Comparison of ENCODE assay signal across 8 cellular contexts in the genomic region with DNA sequence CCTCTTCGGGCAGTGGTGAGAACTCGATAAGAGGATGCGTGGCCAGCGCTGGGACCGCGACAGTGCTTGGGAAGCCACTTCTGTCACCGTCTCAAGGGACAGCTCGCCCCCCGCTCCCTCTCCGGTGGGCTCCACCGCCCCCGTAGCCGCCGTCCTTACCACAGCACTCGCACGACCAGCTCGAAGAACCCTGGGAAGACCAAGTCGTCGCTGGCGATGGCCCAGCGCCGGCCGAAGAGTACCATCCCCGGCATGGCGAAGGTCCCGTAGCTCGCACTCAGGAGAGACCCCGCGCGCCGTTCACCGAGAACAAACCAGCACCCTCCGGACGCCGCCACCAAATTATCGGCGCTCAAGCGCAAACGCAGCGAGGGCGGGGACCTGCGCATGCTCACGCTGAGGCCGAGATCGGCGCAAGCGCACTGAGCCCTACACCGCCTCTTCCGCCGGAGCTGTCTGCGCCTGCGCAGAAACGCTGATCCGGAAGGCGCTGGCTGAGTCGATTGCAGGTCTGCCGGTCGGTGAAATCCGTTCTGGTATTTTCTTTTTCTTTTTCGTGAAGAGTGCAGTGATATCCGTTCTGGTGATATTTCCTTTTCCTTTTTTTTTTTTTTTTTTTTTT. TPM values are rescaled to one million over a fixed set of nuclear protein-coding genes. Genes with fewer than 3 reads are reported as not detected.
DNase-seq lines count a peak whose midpoint lies in the region; ATAC-seq, FAIRE-seq and TF ChIP-seq lines count a peak whose summit lies in the region.

A gene with protein sequence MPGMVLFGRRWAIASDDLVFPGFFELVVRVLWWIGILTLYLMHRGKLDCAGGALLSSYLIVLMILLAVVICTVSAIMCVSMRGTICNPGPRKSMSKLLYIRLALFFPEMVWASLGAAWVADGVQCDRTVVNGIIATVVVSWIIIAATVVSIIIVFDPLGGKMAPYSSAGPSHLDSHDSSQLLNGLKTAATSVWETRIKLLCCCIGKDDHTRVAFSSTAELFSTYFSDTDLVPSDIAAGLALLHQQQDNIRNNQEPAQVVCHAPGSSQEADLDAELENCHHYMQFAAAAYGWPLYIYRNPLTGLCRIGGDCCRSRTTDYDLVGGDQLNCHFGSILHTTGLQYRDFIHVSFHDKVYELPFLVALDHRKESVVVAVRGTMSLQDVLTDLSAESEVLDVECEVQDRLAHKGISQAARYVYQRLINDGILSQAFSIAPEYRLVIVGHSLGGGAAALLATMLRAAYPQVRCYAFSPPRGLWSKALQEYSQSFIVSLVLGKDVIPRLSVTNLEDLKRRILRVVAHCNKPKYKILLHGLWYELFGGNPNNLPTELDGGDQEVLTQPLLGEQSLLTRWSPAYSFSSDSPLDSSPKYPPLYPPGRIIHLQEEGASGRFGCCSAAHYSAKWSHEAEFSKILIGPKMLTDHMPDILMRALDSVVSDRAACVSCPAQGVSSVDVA (minus strand): TSS at position 366 of the 622 bp plus-strand sequence. CDS start 112 bp downstream, at position 254.

- H3K27ac ChIP-seq in neuronal stem cell (replicated peaks; ENCODE audit: low read length) (peak within 1 kb of the TSS; percentile 75), subcutaneous abdominal adipose tissue (ENCODE audit: low read depth, low read length) (peak within 1 kb of the TSS; percentile 95)

- no peak within 1 kb of the TSS for H2BK15ac ChIP-seq in neuronal stem cell (ENCODE audit: low read length)

- no peak for TF ChIP-seq CTCF in NB4 (IDR thresholded peaks at IDR 0.05; ENCODE audit: low read depth, low read length)

- peaks cover 20% of the 10 kb centered on the region for H3K36me3 Mint-ChIP-seq in activated naive CD4-positive, alpha-beta T cell treated with anti-CD3 and anti-CD28 coated beads for 36 hours (ENCODE audit: low read depth)

- CTCF ChIA-PET in activated naive CD4-positive, alpha-beta T cell treated with anti-CD3 and anti-CD28 coated beads for 36 hours (lab: Charles Lee): interaction anchor here (0.6 to 1.0 kb wide), 6 partner anchors 10 to 284 kb away, joined by 3 to 4 read pairs (median 3); no protein-coding TSS in a partner anchor

- no peak within 1 kb of the TSS for H4K8ac ChIP-seq in neuronal stem cell (ENCODE audit: low read depth, low read length)

- H3K27ac Mint-ChIP-seq in activated naive CD4-positive, alpha-beta T cell treated with anti-CD3 and anti-CD28 coated beads for 36 hours: peak within 1 kb of the TSS; percentile 89

- H3K23ac ChIP-seq in neuronal stem cell (ENCODE audit: low read depth, low read length, poor library complexity): peak within 1 kb of the TSS; percentile 99

- H3K4ac ChIP-seq in neuronal stem cell (ENCODE audit: low read length): no peak within 1 kb of the TSS

- peaks cover 37% of the 10 kb centered on the region for H3K4me1 Mint-ChIP-seq in activated naive CD4-positive, alpha-beta T cell treated with anti-CD3 and anti-CD28 coated beads for 36 hours (ENCODE audit: low read depth)

- peak within 1 kb of the TSS; percentile 70 for H3K4me3 ChIP-seq in NB4 (ENCODE audit: low read depth, low read length)
- peak within 1 kb of the TSS; percentile 88 to 94 for H3K4me3 ChIP-seq in neuronal stem cell (ENCODE audit: low read length in 2 of 2)
- H3K4me3 ChIP-seq in subcutaneous abdominal adipose tissue (ENCODE audit: low read depth in 1 of 5, low read length in 5 of 5): peak within 1 kb of the TSS; percentile 80 to 99 (median 94)

- peak within 1 kb of the TSS; percentile 95 for H2AFZ ChIP-seq in neuronal stem cell (ENCODE audit: low read length)

- H3K9me3 ChIP-seq in neuronal stem cell (replicated peaks in 1 of 2; ENCODE audit: control insufficient read depth in 2 of 2, insufficient read depth in 1 of 2, low read depth in 1 of 2, low read length in 2 of 2) (no peaks in the 10 kb centered on the region), subcutaneous abdominal adipose tissue (ENCODE audit: control insufficient read depth in 5 of 5, low read length in 5 of 5) (no peaks in the 10 kb centered on the region)

- peak; percentile 81 for ATAC-seq in HG02571 (IDR thresholded peaks at IDR 0.05; ENCODE audit: unreplicated experiment)

- no peaks in the 10 kb centered on the region for H3K9me3 Mint-ChIP-seq in activated naive CD4-positive, alpha-beta T cell treated with anti-CD3 and anti-CD28 coated beads for 36 hours

- H3K14ac ChIP-seq in neuronal stem cell (ENCODE audit: low read length): peak within 1 kb of the TSS; percentile 94

- peak within 1 kb of the TSS; percentile 98 for H3K9ac ChIP-seq in neuronal stem cell (ENCODE audit: low read depth, low read length, poor library complexity)
- H3K9ac ChIP-seq in subcutaneous abdominal adipose tissue (ENCODE audit: low read length in 5 of 5): peak within 1 kb of the TSS; percentile 12 to 98 (median 92)

- peak; percentile 36 for DNase-seq in GM04503 (ENCODE audit: low read depth)
- peak; percentile 95 for DNase-seq in NB4 (ENCODE audit: low read depth)
- DNase-seq in SK-N-DZ (ENCODE audit: low spot score): peak; percentile 92
- peak; percentile 96 for DNase-seq in activated naive CD4-positive, alpha-beta T cell treated with anti-CD3 and anti-CD28 coated beads for 36 hours
- DNase-seq in frontal cortex (ENCODE audit: low spot score in 2 of 2): peak; percentile 78 to 86
- DNase-seq in neuronal stem cell (ENCODE audit: low spot score): peak; percentile 96

- H3K36me3 ChIP-seq in neuronal stem cell (replicated peaks in 1 of 2; ENCODE audit: control insufficient read depth in 2 of 2, insufficient read depth in 2 of 2, low read length in 2 of 2) (peaks cover 12 to 31% of the 10 kb centered on the region in 2 donors), subcutaneous abdominal adipose tissue (ENCODE audit: control insufficient read depth in 5 of 5, insufficient read depth in 5 of 5, low read length in 5 of 5) (peaks cover 6 to 26% (median 18%) of the 10 kb centered on the region in 5 donors)

- peaks cover 9% of the 10 kb centered on the region for H3K79me1 ChIP-seq in neuronal stem cell (ENCODE audit: low read depth, low read length)

- peak within 1 kb of the TSS; percentile 95 for H3K18ac ChIP-seq in neuronal stem cell (ENCODE audit: low read length)

- no peaks in the 10 kb centered on the region for H3K27me3 ChIP-seq in neuronal stem cell (ENCODE audit: control insufficient read depth in 3 of 3, insufficient read depth in 3 of 3, low read depth in 1 of 3, low read length in 3 of 3)
- no peaks in the 10 kb centered on the region for H3K27me3 ChIP-seq in subcutaneous abdominal adipose tissue (ENCODE audit: control insufficient read depth in 5 of 5, insufficient read depth in 4 of 5, low read length in 5 of 5)

- peak within 1 kb of the TSS; percentile 83 for H2AK5ac ChIP-seq in neuronal stem cell (ENCODE audit: low read depth, low read length)

- FAIRE-seq in frontal cortex (lab: Jason Lieb, UNC): no peak

- TF ChIP-seq POLR2A in NB4 (IDR thresholded peaks at IDR 0.05; ENCODE audit: extremely low read depth, insufficient read length): peak; percentile 89

- peak within 1 kb of the TSS; percentile 91 for H3K4me3 Mint-ChIP-seq in activated naive CD4-positive, alpha-beta T cell treated with anti-CD3 and anti-CD28 coated beads for 36 hours

- no peak within 1 kb of the TSS for H4K91ac ChIP-seq in neuronal stem cell (ENCODE audit: low read depth, low read length, poor library complexity)

- H2BK12ac ChIP-seq in neuronal stem cell (ENCODE audit: low read length): peak within 1 kb of the TSS; percentile 58

- H3K4me1 ChIP-seq in neuronal stem cell (ENCODE audit: control insufficient read depth in 2 of 2, insufficient read depth in 1 of 2, low read depth in 1 of 2, low read length in 2 of 2) (peaks cover 0 to 4% of the 10 kb centered on the region in 2 donors), subcutaneous abdominal adipose tissue (ENCODE audit: control insufficient read depth in 5 of 5, insufficient read depth in 5 of 5, low read length in 5 of 5) (peaks cover 0 to 22% (median 11%) of the 10 kb centered on the region in 5 donors)

- WGBS in neuronal stem cell (ENCODE audit: extremely low coverage in 2 of 2, insufficient read length in 2 of 2, insufficient replicate concordance in 1 of 2), 2 donors: no CpG with 5 or more reads among the region's 61 CpGs

- intact Hi-C loops in activated naive CD4-positive, alpha-beta T cell treated with anti-CD3 and anti-CD28 coated beads for 36 hours (cut with micrococcal nuclease): loop anchor here (1.0 to 5.0 kb wide), 3 partner anchors 12 to 750 kb away; a partner anchor contains a TSS

- H2BK120ac ChIP-seq in neuronal stem cell (ENCODE audit: low read depth, low read length): no peak within 1 kb of the TSS

- no peaks in the 10 kb centered on the region for H3K27me3 Mint-ChIP-seq in activated naive CD4-positive, alpha-beta T cell treated with anti-CD3 and anti-CD28 coated beads for 36 hours (ENCODE audit: low read depth)

- peak within 1 kb of the TSS; percentile 98 for H2BK5ac ChIP-seq in neuronal stem cell (ENCODE audit: low read length)

- peak within 1 kb of the TSS; percentile 83 for H3K4me2 ChIP-seq in neuronal stem cell (ENCODE audit: insufficient read depth, low read length, poor library complexity, severe bottlenecking)

RNA-seq across cellular contexts. Expression of the gene that starts here (rescaled TPM):
- 25.3 and 25.7 TPM in 2 replicates for polyA plus RNA-seq in SK-N-DZ (2014; cell fraction: cytosol; rRNA removed)
- polyA plus RNA-seq in SK-N-DZ (2014; cell fraction: nucleus; rRNA removed): 27.3 and 28.2 TPM in 2 replicates
- 10 to 100 TPM; 13.1 to 13.6 TPM for total RNA-seq in activated naive CD4-positive, alpha-beta T cell treated with anti-CD3 and anti-CD28 coated beads for 36 hours
- 25.7 TPM for total RNA-seq in frontal cortex
- polyA plus RNA-seq in neuronal stem cell (2013, experiment 1 of 2): 10.6 TPM
- 9.4 TPM for polyA plus RNA-seq in neuronal stem cell (2013, experiment 2 of 2)

Comparison
In these comparisons a context has a peak if more than half of its experiments do, and no peak if none do; other contexts are left out.
1. Peak in every context shown above with its lines: DNase-seq, ATAC-seq, H3K4me3 ChIP-seq and H3K27ac ChIP-seq.
2. DNase-seq: peak in every context shown above with its lines; median percentile 96 in activated naive CD4-positive, alpha-beta T cell treated with anti-CD3 and anti-CD28 coated beads for 36 hours; 96 in neuronal stem cell; 95 in NB4; 92 in SK-N-DZ; 82 in frontal cortex; 36 in GM04503.